ENCODE assay signal across 13 cellular contexts in genomic region chr19:57719901-57720519, GRCh38.
"Had no signal": no experiment of that assay in that cellular context is flagged by ENCODE, and none has a peak within 500 bp of the region (broad histone marks: within the 10 kb centered on the region; RNA-seq: fewer than 3 reads in every experiment).

No MANE protein-coding gene starts in this region.

- H3K27ac Mint-ChIP-seq: activated naive CD8-positive, alpha-beta T cell treated with anti-CD3 and anti-CD28 coated beads for 36 hours had no signal

- H3K4me1 ChIP-seq: foreskin keratinocyte, testis, uterus had no signal

- DNase-seq: activated CD4-positive, alpha-beta T cell treated with anti-CD3 and anti-CD28 coated beads, Interleukin-2, amount 50 U/mL, for 48 hours; activated gamma-delta T cell treated with Interleukin-2 at 50 U/mL for 16 hours; activated naive CD8-positive, alpha-beta T cell treated with anti-CD3 and anti-CD28 coated beads for 36 hours; anterior cingulate cortex; left ventricle myocardium inferior; mesendoderm; ovary; stimulated activated CD4-positive, alpha-beta T cell treated with anti-CD3 and anti-CD28 coated beads, Interleukin-4, amount 100 ng/mL, for 1 hour; stimulated activated CD8-positive, alpha-beta memory T cell treated with anti-CD3 and anti-CD28 coated beads, Interleukin-4, amount 100 ng/mL, for 48 hours; stimulated activated naive CD8-positive, alpha-beta T cell treated with anti-CD3 and anti-CD28 coated beads, Interleukin-15, Interleukin-2, amounts not matched to agents 100 U/mL and 50 U/mL, for 24 hours; testis; uterus had no signal

- H3K4me3 Mint-ChIP-seq: activated naive CD8-positive, alpha-beta T cell treated with anti-CD3 and anti-CD28 coated beads for 36 hours had no signal

- H3K4me3 ChIP-seq: left ventricle myocardium inferior, ovary, testis, uterus had no signal

- H3K27me3 Mint-ChIP-seq: activated naive CD8-positive, alpha-beta T cell treated with anti-CD3 and anti-CD28 coated beads for 36 hours had no signal

- H3K36me3 ChIP-seq: ovary, uterus had no signal

- H3K27ac ChIP-seq: foreskin keratinocyte, left ventricle myocardium inferior, ovary, testis, uterus had no signal

- H3K9me3 ChIP-seq: testis had no signal

- H3K27me3 ChIP-seq: foreskin keratinocyte, ovary, testis, uterus had no signal
